ENCODE assay signal across 3 cellular contexts in the genomic region with DNA sequence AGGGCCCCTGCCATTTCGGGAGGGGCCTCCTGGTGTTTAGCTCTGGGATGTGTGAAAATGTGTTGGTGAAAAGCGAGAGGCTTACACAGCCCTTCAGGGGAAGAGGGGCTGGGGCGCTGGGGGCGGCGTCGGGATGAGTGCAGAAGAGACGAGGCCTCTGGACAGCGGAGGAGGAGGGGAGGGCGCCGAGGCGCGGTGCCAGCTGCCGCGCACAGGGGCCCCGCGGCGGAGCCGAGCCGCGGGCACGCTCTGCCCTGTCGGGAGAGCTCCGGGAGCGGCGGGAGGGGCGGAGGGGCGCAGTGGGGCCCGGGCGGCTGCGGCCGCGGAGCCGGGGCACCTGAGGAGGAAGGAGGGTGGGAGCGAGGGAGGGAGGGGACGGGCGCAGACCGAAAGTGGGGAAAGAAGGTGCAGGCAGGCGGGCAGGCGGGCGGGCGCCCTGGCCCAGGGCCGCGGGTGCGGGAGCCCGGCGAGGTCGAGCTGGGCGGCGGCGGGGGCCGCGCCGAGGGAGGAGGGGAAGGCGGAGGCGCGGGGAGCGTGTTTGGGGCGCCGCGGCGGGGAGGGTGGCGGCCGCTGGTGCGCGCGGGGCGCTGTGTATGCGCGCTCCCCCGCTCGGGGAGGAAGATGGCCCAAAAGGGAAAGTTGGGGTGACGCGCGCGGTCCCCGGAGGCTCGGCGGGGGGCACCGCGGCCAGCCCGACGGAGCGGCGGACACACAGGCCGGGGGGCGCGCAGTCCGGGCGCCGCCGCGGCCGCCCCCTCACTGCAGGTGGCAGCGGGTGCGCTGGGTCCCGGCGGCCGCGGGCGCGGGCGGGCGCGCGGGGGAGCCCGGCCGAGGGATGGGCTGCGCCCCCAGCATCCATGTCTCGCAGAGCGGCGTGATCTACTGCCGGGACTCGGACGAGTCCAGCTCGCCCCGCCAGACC.
TF ChIP-seq lines count a peak whose summit lies in the region.

A gene with protein sequence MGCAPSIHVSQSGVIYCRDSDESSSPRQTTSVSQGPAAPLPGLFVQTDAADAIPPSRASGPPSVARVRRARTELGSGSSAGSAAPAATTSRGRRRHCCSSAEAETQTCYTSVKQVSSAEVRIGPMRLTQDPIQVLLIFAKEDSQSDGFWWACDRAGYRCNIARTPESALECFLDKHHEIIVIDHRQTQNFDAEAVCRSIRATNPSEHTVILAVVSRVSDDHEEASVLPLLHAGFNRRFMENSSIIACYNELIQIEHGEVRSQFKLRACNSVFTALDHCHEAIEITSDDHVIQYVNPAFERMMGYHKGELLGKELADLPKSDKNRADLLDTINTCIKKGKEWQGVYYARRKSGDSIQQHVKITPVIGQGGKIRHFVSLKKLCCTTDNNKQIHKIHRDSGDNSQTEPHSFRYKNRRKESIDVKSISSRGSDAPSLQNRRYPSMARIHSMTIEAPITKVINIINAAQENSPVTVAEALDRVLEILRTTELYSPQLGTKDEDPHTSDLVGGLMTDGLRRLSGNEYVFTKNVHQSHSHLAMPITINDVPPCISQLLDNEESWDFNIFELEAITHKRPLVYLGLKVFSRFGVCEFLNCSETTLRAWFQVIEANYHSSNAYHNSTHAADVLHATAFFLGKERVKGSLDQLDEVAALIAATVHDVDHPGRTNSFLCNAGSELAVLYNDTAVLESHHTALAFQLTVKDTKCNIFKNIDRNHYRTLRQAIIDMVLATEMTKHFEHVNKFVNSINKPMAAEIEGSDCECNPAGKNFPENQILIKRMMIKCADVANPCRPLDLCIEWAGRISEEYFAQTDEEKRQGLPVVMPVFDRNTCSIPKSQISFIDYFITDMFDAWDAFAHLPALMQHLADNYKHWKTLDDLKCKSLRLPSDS (plus strand): TSS at position 590 of the 922 bp plus-strand sequence. CDS start 246 bp downstream, at position 836.

TF ChIP-seq in GM23338, 12 proteins besides CTCF, POLR2A, EP300 and RAD21 (continues in another document):
- TF ChIP-seq, protein P1, sequence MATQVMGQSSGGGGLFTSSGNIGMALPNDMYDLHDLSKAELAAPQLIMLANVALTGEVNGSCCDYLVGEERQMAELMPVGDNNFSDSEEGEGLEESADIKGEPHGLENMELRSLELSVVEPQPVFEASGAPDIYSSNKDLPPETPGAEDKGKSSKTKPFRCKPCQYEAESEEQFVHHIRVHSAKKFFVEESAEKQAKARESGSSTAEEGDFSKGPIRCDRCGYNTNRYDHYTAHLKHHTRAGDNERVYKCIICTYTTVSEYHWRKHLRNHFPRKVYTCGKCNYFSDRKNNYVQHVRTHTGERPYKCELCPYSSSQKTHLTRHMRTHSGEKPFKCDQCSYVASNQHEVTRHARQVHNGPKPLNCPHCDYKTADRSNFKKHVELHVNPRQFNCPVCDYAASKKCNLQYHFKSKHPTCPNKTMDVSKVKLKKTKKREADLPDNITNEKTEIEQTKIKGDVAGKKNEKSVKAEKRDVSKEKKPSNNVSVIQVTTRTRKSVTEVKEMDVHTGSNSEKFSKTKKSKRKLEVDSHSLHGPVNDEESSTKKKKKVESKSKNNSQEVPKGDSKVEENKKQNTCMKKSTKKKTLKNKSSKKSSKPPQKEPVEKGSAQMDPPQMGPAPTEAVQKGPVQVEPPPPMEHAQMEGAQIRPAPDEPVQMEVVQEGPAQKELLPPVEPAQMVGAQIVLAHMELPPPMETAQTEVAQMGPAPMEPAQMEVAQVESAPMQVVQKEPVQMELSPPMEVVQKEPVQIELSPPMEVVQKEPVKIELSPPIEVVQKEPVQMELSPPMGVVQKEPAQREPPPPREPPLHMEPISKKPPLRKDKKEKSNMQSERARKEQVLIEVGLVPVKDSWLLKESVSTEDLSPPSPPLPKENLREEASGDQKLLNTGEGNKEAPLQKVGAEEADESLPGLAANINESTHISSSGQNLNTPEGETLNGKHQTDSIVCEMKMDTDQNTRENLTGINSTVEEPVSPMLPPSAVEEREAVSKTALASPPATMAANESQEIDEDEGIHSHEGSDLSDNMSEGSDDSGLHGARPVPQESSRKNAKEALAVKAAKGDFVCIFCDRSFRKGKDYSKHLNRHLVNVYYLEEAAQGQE (IDR thresholded peaks at IDR 0.05; ENCODE audit: unreplicated experiment): no peak
- TF ChIP-seq EZH2phosphoT487 (IDR thresholded peaks at IDR 0.05; ENCODE audit: unreplicated experiment) (no peak), STAT1 (IDR thresholded peaks at IDR 0.05; ENCODE audit: unreplicated experiment) (no peak), JUNB (IDR thresholded peaks at IDR 0.05; ENCODE audit: unreplicated experiment) (no peak), EZH2 (IDR thresholded peaks at IDR 0.05; ENCODE audit: low read depth, unreplicated experiment) (no peak), CREB1 (CRISPR knock-in tag; IDR thresholded peaks at IDR 0.05; ENCODE audit: low read depth) (no peak)
- TF ChIP-seq, protein P2, sequence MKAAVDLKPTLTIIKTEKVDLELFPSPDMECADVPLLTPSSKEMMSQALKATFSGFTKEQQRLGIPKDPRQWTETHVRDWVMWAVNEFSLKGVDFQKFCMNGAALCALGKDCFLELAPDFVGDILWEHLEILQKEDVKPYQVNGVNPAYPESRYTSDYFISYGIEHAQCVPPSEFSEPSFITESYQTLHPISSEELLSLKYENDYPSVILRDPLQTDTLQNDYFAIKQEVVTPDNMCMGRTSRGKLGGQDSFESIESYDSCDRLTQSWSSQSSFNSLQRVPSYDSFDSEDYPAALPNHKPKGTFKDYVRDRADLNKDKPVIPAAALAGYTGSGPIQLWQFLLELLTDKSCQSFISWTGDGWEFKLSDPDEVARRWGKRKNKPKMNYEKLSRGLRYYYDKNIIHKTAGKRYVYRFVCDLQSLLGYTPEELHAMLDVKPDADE (IDR thresholded peaks at IDR 0.05): no peak

TF ChIP-seq in GM12878, 131 proteins besides CTCF, POLR2A, EP300 and RAD21:
- TF ChIP-seq POU2F2 (IDR thresholded peaks at IDR 0.05; ENCODE audit: borderline replicate concordance, low read depth, low read length): no peak

TF ChIP-seq in HepG2, 621 proteins besides CTCF, POLR2A, EP300 and RAD21:
- TF ChIP-seq ISX (CRISPR knock-in tag; conservative IDR thresholded peaks at IDR 0.05) (no peak), IRX3 (CRISPR knock-in tag; IDR thresholded peaks at IDR 0.05; ENCODE audit: borderline replicate concordance, low read depth) (no peak), RFX1 (IDR thresholded peaks at IDR 0.05) (no peak), ZNF17 (CRISPR knock-in tag; IDR thresholded peaks at IDR 0.05) (no peak), ADNP (CRISPR knock-in tag; IDR thresholded peaks at IDR 0.05) (no peak), CHD2 (IDR thresholded peaks at IDR 0.05; ENCODE audit: low read depth, low read length) (no peak)
- TF ChIP-seq, protein P3, sequence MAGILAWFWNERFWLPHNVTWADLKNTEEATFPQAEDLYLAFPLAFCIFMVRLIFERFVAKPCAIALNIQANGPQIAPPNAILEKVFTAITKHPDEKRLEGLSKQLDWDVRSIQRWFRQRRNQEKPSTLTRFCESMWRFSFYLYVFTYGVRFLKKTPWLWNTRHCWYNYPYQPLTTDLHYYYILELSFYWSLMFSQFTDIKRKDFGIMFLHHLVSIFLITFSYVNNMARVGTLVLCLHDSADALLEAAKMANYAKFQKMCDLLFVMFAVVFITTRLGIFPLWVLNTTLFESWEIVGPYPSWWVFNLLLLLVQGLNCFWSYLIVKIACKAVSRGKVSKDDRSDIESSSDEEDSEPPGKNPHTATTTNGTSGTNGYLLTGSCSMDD (CRISPR knock-in tag; IDR thresholded peaks at IDR 0.05): no peak
- TF ChIP-seq, protein P4, sequence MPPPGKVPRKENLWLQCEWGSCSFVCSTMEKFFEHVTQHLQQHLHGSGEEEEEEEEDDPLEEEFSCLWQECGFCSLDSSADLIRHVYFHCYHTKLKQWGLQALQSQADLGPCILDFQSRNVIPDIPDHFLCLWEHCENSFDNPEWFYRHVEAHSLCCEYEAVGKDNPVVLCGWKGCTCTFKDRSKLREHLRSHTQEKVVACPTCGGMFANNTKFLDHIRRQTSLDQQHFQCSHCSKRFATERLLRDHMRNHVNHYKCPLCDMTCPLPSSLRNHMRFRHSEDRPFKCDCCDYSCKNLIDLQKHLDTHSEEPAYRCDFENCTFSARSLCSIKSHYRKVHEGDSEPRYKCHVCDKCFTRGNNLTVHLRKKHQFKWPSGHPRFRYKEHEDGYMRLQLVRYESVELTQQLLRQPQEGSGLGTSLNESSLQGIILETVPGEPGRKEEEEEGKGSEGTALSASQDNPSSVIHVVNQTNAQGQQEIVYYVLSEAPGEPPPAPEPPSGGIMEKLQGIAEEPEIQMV (CRISPR knock-in tag; IDR thresholded peaks at IDR 0.05; ENCODE audit: low read depth): no peak
